Comparison of ENCODE assay signal across 12 cellular contexts in genomic region chr6:138405816-138406403, GRCh38. TPM values are rescaled to one million over a fixed set of nuclear protein-coding genes. Genes with fewer than 3 reads are reported as not detected.
DNase-seq lines count a peak whose midpoint lies in the region; ATAC-seq, FAIRE-seq and TF ChIP-seq lines count a peak whose summit lies in the region.
"Had no signal": no experiment of that assay in that cellular context is flagged by ENCODE, and none has a peak within 500 bp of the region (broad histone marks: within the 10 kb centered on the region; RNA-seq: fewer than 3 reads in every experiment).

No MANE protein-coding gene starts in this region.

- no TSS peak for BruUV-seq in K562 (replicated peaks; lab: Mats Ljungman, UMichigan)

- no peak for TF ChIP-seq RAD21 in K562 (CRISPR knock-in tag; conservative IDR thresholded peaks at IDR 0.05 in 1 of 2, IDR thresholded peaks at IDR 0.05 in 1 of 2)

- in situ Hi-C loops in K562 (cut with MboI) = no loop called here

- no peak for TF ChIP-seq POLR2A in K562 (conservative IDR thresholded peaks at IDR 0.05)

- no peak overlapping the region for H3K27ac ChIP-seq in K562 (ENCODE audit: extremely low read depth, low read depth, low read length)

- CTCF ChIA-PET in K562 (lab: Yijun Ruan, JAX; ENCODE audit: low intra/inter-chr PET ratio) = no interaction called here

- no peaks in the 10 kb centered on the region for H3K9me3 Mint-ChIP-seq in natural killer cell treated with Interleukin-12 subunit alpha and Interleukin-12 subunit beta and Interleukin-15 and Interleukin-18, amount 100 ng/mL, for 72 hours
- H3K9me3 Mint-ChIP-seq: dendritic cell treated with granulocyte-macrophage colony-stimulating factor and Interleukin-4, amounts not matched to agents 40 ng/mL and 50 ng/mL, for 4 days had no signal

- 73% methylated on average over 5 of the region's 5 CpGs for WGBS in K562 (ENCODE audit: insufficient coverage, low coverage, missing lambda C conversion rate)

- no peak overlapping the region for H3K9ac ChIP-seq in K562 (ENCODE audit: insufficient read depth in 1 of 2, low read depth in 2 of 2, low read length in 2 of 2)

- no peak overlapping the region for H3K4me2 ChIP-seq in K562 (ENCODE audit: insufficient read depth, low read length)

- peaks cover 0 to 6% of the 10 kb centered on the region in 2 donors for H3K27me3 Mint-ChIP-seq in natural killer cell treated with Interleukin-12 subunit alpha and Interleukin-12 subunit beta and Interleukin-15 and Interleukin-18, amount 100 ng/mL, for 72 hours

- peaks cover 11% of the 10 kb centered on the region; the same call in 2 of the 3 replicates for H3K79me2 ChIP-seq in K562 (ENCODE audit: control insufficient read depth, insufficient read depth, low read length)

- peaks cover 11 to 28% of the 10 kb centered on the region in 2 donors for H3K4me1 Mint-ChIP-seq in natural killer cell treated with Interleukin-12 subunit alpha and Interleukin-12 subunit beta and Interleukin-15 and Interleukin-18, amount 100 ng/mL, for 72 hours (ENCODE audit: low read depth in 2 of 2)

- no peak overlapping the region for H3K4me3 ChIP-seq in K562

- peaks cover 16% of the 10 kb centered on the region for H3K36me3 Mint-ChIP-seq in natural killer cell treated with Interleukin-12 subunit alpha and Interleukin-12 subunit beta and Interleukin-15 and Interleukin-18, amount 100 ng/mL, for 72 hours

- H3K27ac Mint-ChIP-seq in natural killer cell treated with Interleukin-12 subunit alpha and Interleukin-12 subunit beta and Interleukin-15 and Interleukin-18, amount 100 ng/mL, for 72 hours = peak overlapping the region; percentile 24 to 35

- no peak overlapping the region for H3K4me3 Mint-ChIP-seq in natural killer cell treated with Interleukin-12 subunit alpha and Interleukin-12 subunit beta and Interleukin-15 and Interleukin-18, amount 100 ng/mL, for 72 hours

- no peak for FAIRE-seq in K562 (lab: Jason Lieb, UNC)

- intact Hi-C loops in K562 (cut with micrococcal nuclease) = loop anchor here (5.0 kb wide), 1 partner anchor 289 kb away; no protein-coding TSS in a partner anchor

- H4K20me1 ChIP-seq in K562 (replicated peaks; ENCODE audit: control insufficient read depth, insufficient read depth, low read length) = no peaks in the 10 kb centered on the region

- ATAC-seq in K562 (no peak), HG03432 (IDR thresholded peaks at IDR 0.05; ENCODE audit: unreplicated experiment) (no peak)
- no peak for ATAC-seq in natural killer cell treated with Interleukin-12 subunit alpha and Interleukin-12 subunit beta and Interleukin-15 and Interleukin-18, amount 100 ng/mL, for 72 hours
- no peak for ATAC-seq in activated CD4-positive, CD25-positive, alpha-beta regulatory T cell treated with anti-CD3 and anti-CD28 coated beads, Interleukin-2, amount 50 U/mL, for 24 hours

- H3K4me1 ChIP-seq in K562 (replicated peaks in 1 of 2; ENCODE audit: control insufficient read depth in 2 of 2, insufficient read depth in 2 of 2, low read length in 2 of 2) = peaks cover 10 to 23% of the 10 kb centered on the region in 2 experiments

- peaks cover 52% of the 10 kb centered on the region for H3K36me3 ChIP-seq in K562 (ENCODE audit: control insufficient read depth, insufficient read depth, low read length)

- peak; percentile 88 for DNase-seq in DMS79 (lab: John Stamatoyannopoulos, UW)
- DNase-seq in NCI-H1417 (lab: John Stamatoyannopoulos, UW) = peak; percentile 39 to 95 (median 76)
- DNase-seq in K562 (ENCODE audit: extremely low read depth in 1 of 4, low spot score in 3 of 4) = no peak
- DNase-seq in natural killer cell treated with Interleukin-12 subunit alpha and Interleukin-12 subunit beta and Interleukin-15 and Interleukin-18, amount 100 ng/mL, for 72 hours (ENCODE audit: low spot score) = no peak
- DNase-seq in activated CD4-positive, alpha-beta T cell treated with anti-CD3 and anti-CD28 coated beads, Interleukin-2, amount 50 U/mL, for 48 hours = no peak
- DNase-seq: head of caudate nucleus; NK-92 treated with Interleukin-12 subunit alpha and Interleukin-12 subunit beta, amount 100 ng/mL, for 24 hours; stimulated activated CD4-positive, alpha-beta T cell treated with anti-CD3 and anti-CD28 coated beads, Interleukin-12 subunit alpha, Interleukin-12 subunit beta, amount 100 ng/mL, for 4 hours had no signal

- no peak overlapping the region for H2AFZ ChIP-seq in K562 (ENCODE audit: low read depth, low read length)

- POLR2A ChIA-PET in K562 (lab: Yijun Ruan, JAX) = interaction anchor here (0.6 kb wide), 1 partner anchor 16 kb away, joined by 3 read pairs; no protein-coding TSS in a partner anchor

- TF ChIP-seq EP300 in K562 (IDR thresholded peaks at IDR 0.05; ENCODE audit: low read length) = no peak

- no peaks in the 10 kb centered on the region for H3K9me3 ChIP-seq in K562 (replicated peaks; ENCODE audit: control insufficient read depth, insufficient read depth, low read depth, low read length)

- no peaks in the 10 kb centered on the region for H3K9me1 ChIP-seq in K562 (ENCODE audit: control insufficient read depth, insufficient read depth, low read length)

- H3K27me3 ChIP-seq in K562 (ENCODE audit: control insufficient read depth in 2 of 2, insufficient read depth in 2 of 2, low read length in 2 of 2) = no peaks in the 10 kb centered on the region

- TF ChIP-seq CTCF in K562 (IDR thresholded peaks at IDR 0.05 in 2 of 3, conservative IDR thresholded peaks at IDR 0.05 in 1 of 3; ENCODE audit: insufficient read depth in 2 of 3, low read depth in 1 of 3, low read length in 3 of 3) = no peak

TF ChIP-seq in K562, 482 proteins besides CTCF, POLR2A, EP300 and RAD21 (continues in another document):
- TF ChIP-seq PBX2 (CRISPR knock-in tag; IDR thresholded peaks at IDR 0.05; ENCODE audit: low read depth) (no peak), PBX2 (tag; conservative IDR thresholded peaks at IDR 0.05; ENCODE audit: low read depth) (peak; percentile 81), NR4A1 (CRISPR knock-in tag; IDR thresholded peaks at IDR 0.05) (no peak), NR4A1 (tag; IDR thresholded peaks at IDR 0.05) (no peak)

RNA-seq across cellular contexts. Expression of gene HEBP2, which starts 1.9 kb away (rescaled TPM):
- 3.8 and 7.0 TPM in 2 replicates for total RNA-seq in K562 (2011; cell fraction: chromatin; rRNA removed; ENCODE audit: low replicate concordance)
- 2.6 and 2.8 TPM in 2 replicates for total RNA-seq in K562 (2011; cell fraction: nucleolus; rRNA removed)
- 5.9 and 6.8 TPM in 2 replicates for total RNA-seq in K562 (2011; cell fraction: nucleoplasm; rRNA removed)
- 62.9 and 64.7 TPM in 2 replicates for total RNA-seq in K562 (2014; rRNA removed)
- 38.8 and 40.8 TPM in 2 replicates for total RNA-seq in K562 (2014; rRNA removed; fragmentation: Illumina TruSeq; extraction: Trizol)
- 17.0 and 17.9 TPM in 2 replicates for total RNA-seq in K562 (2015; rRNA removed; fragmentation: Illumina TruSeq; extraction: Trizol)
- 63.7 and 64.7 TPM in 2 replicates for total RNA-seq in K562 (2021)
- 30.9 and 36.9 TPM in 2 replicates for polyA plus RNA-seq in K562 (2011; rRNA removed)
- polyA plus RNA-seq in K562 (2011; cell fraction: cytosol; rRNA removed) = 7.4 and 33.2 TPM in 2 replicates
- polyA plus RNA-seq in K562 (2011; cell fraction: nucleus; rRNA removed) = 7.2 and 7.6 TPM in 2 replicates
- polyA plus RNA-seq in K562 (2012) = 44.8 and 49.3 TPM in 2 replicates
- 11.6 and 12.4 TPM in 2 replicates for polyA plus RNA-seq in K562 (2014; fragmentation: Illumina TruSeq; extraction: Trizol)
- polyA plus RNA-seq in K562 (2014; fragmentation: Nextera tagmentation; extraction: Ambion mirVana) = 10 to 100 TPM in 1 of 2 experiments, 1 to 10 TPM in 1; 8.5 to 14.5 TPM
- 45.4 and 46.6 TPM in 2 replicates for polyA plus RNA-seq in K562 (2014; rRNA removed)
- polyA minus RNA-seq in K562 (2011; rRNA and poly(A)+ RNA removed) = 6.0 and 7.6 TPM in 2 replicates
- polyA minus RNA-seq in K562 (2011; cell fraction: cytosol; rRNA and poly(A)+ RNA removed) = 2.9 and 6.4 TPM in 2 replicates
- 2.3 and 4.7 TPM in 2 replicates for polyA minus RNA-seq in K562 (2011; cell fraction: nucleus; rRNA and poly(A)+ RNA removed)
- total RNA-seq in natural killer cell treated with Interleukin-12 subunit alpha and Interleukin-12 subunit beta and Interleukin-15 and Interleukin-18, amount 100 ng/mL, for 72 hours = 10 to 100 TPM; 14.4 to 17.2 TPM

RNA-seq across cellular contexts. Expression of gene SMIM28, which starts 28.2 kb away (rescaled TPM):
- total RNA-seq in K562 (2011; cell fraction: chromatin; rRNA removed; ENCODE audit: low replicate concordance) = not detected in 2 replicates
- not detected in 2 replicates for total RNA-seq in K562 (2011; cell fraction: nucleolus; rRNA removed)
- total RNA-seq in K562 (2011; cell fraction: nucleoplasm; rRNA removed) = not detected in 2 replicates
- total RNA-seq in K562 (2014; rRNA removed) = not detected in 2 replicates
- total RNA-seq in K562 (2014; rRNA removed; fragmentation: Illumina TruSeq; extraction: Trizol) = not detected in 2 replicates
- total RNA-seq in K562 (2015; rRNA removed; fragmentation: Illumina TruSeq; extraction: Trizol) = not detected in 2 replicates
- total RNA-seq in K562 (2021) = not detected in 2 replicates
- polyA plus RNA-seq in K562 (2011; rRNA removed) = not detected in 2 replicates
- not detected in 2 replicates for polyA plus RNA-seq in K562 (2011; cell fraction: cytosol; rRNA removed)
- not detected in 2 replicates for polyA plus RNA-seq in K562 (2011; cell fraction: nucleus; rRNA removed)
- polyA plus RNA-seq in K562 (2012) = not detected in 2 replicates
- polyA plus RNA-seq in K562 (2014; fragmentation: Illumina TruSeq; extraction: Trizol) = not detected in 2 replicates
- polyA plus RNA-seq in K562 (2014; fragmentation: Nextera tagmentation; extraction: Ambion mirVana) = not detected
- polyA plus RNA-seq in K562 (2014; rRNA removed) = not detected in 2 replicates
- polyA minus RNA-seq in K562 (2011; rRNA and poly(A)+ RNA removed) = not detected in 2 replicates
- polyA minus RNA-seq in K562 (2011; cell fraction: cytosol; rRNA and poly(A)+ RNA removed) = not detected in 2 replicates
- polyA minus RNA-seq in K562 (2011; cell fraction: nucleus; rRNA and poly(A)+ RNA removed) = not detected in 2 replicates
- not detected for total RNA-seq in natural killer cell treated with Interleukin-12 subunit alpha and Interleukin-12 subunit beta and Interleukin-15 and Interleukin-18, amount 100 ng/mL, for 72 hours
- total RNA-seq: mononuclear cell had no signal

Comparison
In these comparisons a context has a peak if more than half of its experiments do, and no peak if none do; other contexts are left out.
1. DNase-seq: peak in DMS79 (single experiment) and NCI-H1417 (3 of 3); none in K562 (0 of 4), natural killer cell treated with Interleukin-12 subunit alpha and Interleukin-12 subunit beta and Interleukin-15 and Interleukin-18, amount 100 ng/mL, for 72 hours (single experiment) and activated CD4-positive, alpha-beta T cell treated with anti-CD3 and anti-CD28 coated beads, Interleukin-2, amount 50 U/mL, for 48 hours (0 of 2).